ENCODE assay signal across 25 cellular contexts in genomic region chr19:17070912-17071311, GRCh38.
"Had no signal": no experiment of that assay in that cellular context is flagged by ENCODE, and none has a peak within 500 bp of the region (broad histone marks: within the 10 kb centered on the region; RNA-seq: fewer than 3 reads in every experiment).

No MANE protein-coding gene starts in this region.

- DNase-seq: activated B cell treated with CpG ODN at 0.5 μM for 24 hours; activated CD4-positive, alpha-beta T cell treated with anti-CD3 and anti-CD28 coated beads for 36 hours; activated CD4-positive, alpha-beta T cell treated with anti-CD3 and anti-CD28 coated beads, Interleukin-2, amount 50 U/mL, for 48 hours; activated CD8-positive, alpha-beta memory T cell treated with anti-CD3 and anti-CD28 coated beads, Interleukin-2, amount 10 ng/mL, durations not matched to agents 7 days and 5 days; activated effector memory CD4-positive, alpha-beta T cell treated with Interleukin-2 at 50 U/mL for 16 hours; activated naive CD4-positive, alpha-beta T cell; activated naive CD8-positive, alpha-beta T cell treated with anti-CD3 and anti-CD28 coated beads, Interleukin-2, amount 50 U/mL, for 24 hours; activated T-cell treated with anti-CD3 and anti-CD28 coated beads, Interleukin-2, amount 50 U/mL, for 24 hours; amniotic stem cell; body of pancreas; MM.1S; NCI-H1105 treated with DMSO at 0.1 percent for 48 hours; NCI-H1436 treated with DMSO at 0.1 percent for 48 hours; NCI-H187; NCI-H2081; NCI-H446; NCI-H524; PC-3; SHP77 treated with DMSO at 0.1 percent for 48 hours; T-helper 17 cell; T-helper 9 cell had no signal

- H3K27ac Mint-ChIP-seq: activated B cell treated with CpG ODN at 0.5 μM for 24 hours; activated CD8-positive, alpha-beta memory T cell treated with anti-CD3 and anti-CD28 coated beads, Interleukin-2, amount 10 ng/mL, durations not matched to agents 7 days and 5 days; activated naive CD8-positive, alpha-beta T cell treated with anti-CD3 and anti-CD28 coated beads, Interleukin-2, amount 50 U/mL, for 24 hours; activated T-helper 1 cell treated with anti-CD3 and anti-CD28 coated beads, Interleukin-12 subunit alpha, Interleukin-12 subunit beta, Interleukin-2, Interleukin-4 antibody, amounts not matched to agents 30 ng/mL and 10 ng/mL and 1 ng/mL, durations not matched to agents 14 hours and 24 hours and 36 hours had no signal

- H3K27me3 Mint-ChIP-seq: activated B cell treated with CpG ODN at 0.5 μM for 24 hours; activated CD4-positive, alpha-beta T cell treated with anti-CD3 and anti-CD28 coated beads for 36 hours; activated CD8-positive, alpha-beta memory T cell treated with anti-CD3 and anti-CD28 coated beads, Interleukin-2, amount 10 ng/mL, durations not matched to agents 7 days and 5 days; activated naive CD8-positive, alpha-beta T cell treated with anti-CD3 and anti-CD28 coated beads, Interleukin-2, amount 50 U/mL, for 24 hours; activated T-cell treated with anti-CD3 and anti-CD28 coated beads, Interleukin-2, amount 50 U/mL, for 24 hours; central memory CD8-positive, alpha-beta T cell; T-helper 17 cell had no signal

- H3K27me3 ChIP-seq: ascending aorta, body of pancreas had no signal

- H3K9me3 ChIP-seq: ascending aorta, body of pancreas had no signal

- H3K4me3 ChIP-seq: ascending aorta, body of pancreas had no signal

- ATAC-seq: activated CD4-positive, alpha-beta T cell treated with anti-CD3 and anti-CD28 coated beads for 36 hours; activated CD8-positive, alpha-beta memory T cell treated with anti-CD3 and anti-CD28 coated beads, Interleukin-2, amount 10 ng/mL, durations not matched to agents 7 days and 5 days; activated naive CD4-positive, alpha-beta T cell treated with anti-CD3 and anti-CD28 coated beads, Interleukin-2, amount 50 U/mL, for 72 hours; activated naive CD8-positive, alpha-beta T cell treated with anti-CD3 and anti-CD28 coated beads, Interleukin-2, amount 50 U/mL, for 24 hours; body of pancreas; PC-3; T-helper 17 cell had no signal

- H3K9me3 Mint-ChIP-seq: activated B cell treated with CpG ODN at 0.5 μM for 24 hours; activated naive CD4-positive, alpha-beta T cell treated with anti-CD3 and anti-CD28 coated beads, Interleukin-2, amount 50 U/mL, for 72 hours; activated naive CD8-positive, alpha-beta T cell treated with anti-CD3 and anti-CD28 coated beads, Interleukin-2, amount 50 U/mL, for 24 hours; activated T-cell treated with anti-CD3 and anti-CD28 coated beads, Interleukin-2, amount 50 U/mL, for 24 hours; activated T-helper 1 cell treated with anti-CD3 and anti-CD28 coated beads, Interleukin-12 subunit alpha, Interleukin-12 subunit beta, Interleukin-2, Interleukin-4 antibody, amounts not matched to agents 30 ng/mL and 10 ng/mL and 1 ng/mL, durations not matched to agents 14 hours and 24 hours and 36 hours; central memory CD8-positive, alpha-beta T cell had no signal

- H3K27ac ChIP-seq: ascending aorta, body of pancreas had no signal

- H3K4me3 Mint-ChIP-seq: activated B cell treated with CpG ODN at 0.5 μM for 24 hours; activated CD4-positive, alpha-beta T cell treated with anti-CD3 and anti-CD28 coated beads for 36 hours; activated CD8-positive, alpha-beta memory T cell treated with anti-CD3 and anti-CD28 coated beads, Interleukin-2, amount 10 ng/mL, durations not matched to agents 7 days and 5 days; activated naive CD8-positive, alpha-beta T cell treated with anti-CD3 and anti-CD28 coated beads, Interleukin-2, amount 50 U/mL, for 24 hours; activated T-cell treated with anti-CD3 and anti-CD28 coated beads, Interleukin-2, amount 50 U/mL, for 24 hours; activated T-helper 1 cell treated with anti-CD3 and anti-CD28 coated beads, Interleukin-12 subunit alpha, Interleukin-12 subunit beta, Interleukin-2, Interleukin-4 antibody, amounts not matched to agents 30 ng/mL and 10 ng/mL and 1 ng/mL, durations not matched to agents 14 hours and 24 hours and 36 hours; central memory CD8-positive, alpha-beta T cell had no signal
